8 cellular contexts compared by ENCODE assay signal in genomic region chr19:35216833-35217707, GRCh38.
DNase-seq lines count a peak whose midpoint lies in the region; ATAC-seq lines count a peak whose summit lies in the region.

No MANE protein-coding gene starts in this region.

- peaks cover 9% of the 10 kb centered on the region for H3K36me3 Mint-ChIP-seq in central memory CD8-positive, alpha-beta T cell (ENCODE audit: insufficient read depth)

- H3K9me3 Mint-ChIP-seq in central memory CD8-positive, alpha-beta T cell = no peaks in the 10 kb centered on the region

- no peak for ATAC-seq in central memory CD8-positive, alpha-beta T cell (replicated peaks; ENCODE audit: extremely low read depth, poor library complexity, severe bottlenecking)
- no peak for ATAC-seq in stimulated activated naive CD8-positive, alpha-beta T cell treated with anti-CD3 and anti-CD28 coated beads, Interleukin-15, Interleukin-2, amounts not matched to agents 100 U/mL and 50 U/mL, for 24 hours
- ATAC-seq in HG02588 (IDR thresholded peaks at IDR 0.05; ENCODE audit: unreplicated experiment) = no peak

- DNase-seq in activated T-cell treated with anti-CD3 and anti-CD28 coated beads for 1 hour (ENCODE audit: low read depth) = peak; percentile 17
- no peak for DNase-seq in activated T-cell treated with anti-CD3 and anti-CD28 coated beads for 4 hours
- peak; percentile 93 for DNase-seq in RPMI8226
- no peak for DNase-seq in central memory CD8-positive, alpha-beta T cell (ENCODE audit: low spot score in 2 of 2)
- DNase-seq in stimulated activated naive CD8-positive, alpha-beta T cell treated with anti-CD3 and anti-CD28 coated beads, Interleukin-15, Interleukin-2, amounts not matched to agents 100 U/mL and 50 U/mL, for 24 hours = peak; percentile 53
- DNase-seq in NCI-H2107 (lab: John Stamatoyannopoulos, UW) = no peak
- DNase-seq in NCI-H1694 treated with DMSO at 0.1 percent for 48 hours (lab: John Stamatoyannopoulos, UW) = no peak

- H3K27me3 Mint-ChIP-seq in central memory CD8-positive, alpha-beta T cell = no peaks in the 10 kb centered on the region

- no peak overlapping the region for H3K4me3 Mint-ChIP-seq in central memory CD8-positive, alpha-beta T cell

- peak overlapping the region; percentile 59 for H3K27ac Mint-ChIP-seq in central memory CD8-positive, alpha-beta T cell (ENCODE audit: low read depth)

- peaks cover 40% of the 10 kb centered on the region for H3K4me1 Mint-ChIP-seq in central memory CD8-positive, alpha-beta T cell

Comparison
In these comparisons a context has a peak if more than half of its experiments do, and no peak if none do; other contexts are left out.
1. DNase-seq: peak in activated T-cell treated with anti-CD3 and anti-CD28 coated beads for 1 hour (single experiment), RPMI8226 (single experiment) and stimulated activated naive CD8-positive, alpha-beta T cell treated with anti-CD3 and anti-CD28 coated beads, Interleukin-15, Interleukin-2, amounts not matched to agents 100 U/mL and 50 U/mL, for 24 hours (single experiment); none in activated T-cell treated with anti-CD3 and anti-CD28 coated beads for 4 hours (single experiment), central memory CD8-positive, alpha-beta T cell (0 of 2), NCI-H2107 (single experiment) and NCI-H1694 treated with DMSO at 0.1 percent for 48 hours (single experiment).